In genomic region chr1:68010094-68010493, GRCh38 we compare ENCODE assay signal across 11 cellular contexts. TPM values are rescaled to one million over a fixed set of nuclear protein-coding genes. Genes with fewer than 3 reads are reported as not detected.
A peak's percentile ranks its signal among the peaks of the same experiment; 100 is the strongest.
DNase-seq lines count a peak whose midpoint lies in the region; ATAC-seq and TF ChIP-seq lines count a peak whose summit lies in the region.
"Had no signal": no experiment of that assay in that cellular context is flagged by ENCODE, and none has a peak within 500 bp of the region (broad histone marks: within the 10 kb centered on the region; RNA-seq: fewer than 3 reads in every experiment).

No MANE protein-coding gene starts in this region.

- H3K36me3 ChIP-seq in cardiac muscle cell (no peaks in the 10 kb centered on the region), uterus (no peaks in the 10 kb centered on the region), upper lobe of left lung (no peaks in the 10 kb centered on the region)

- peak; percentile 24 to 60 for DNase-seq in cardiac muscle cell (ENCODE audit: low read depth in 1 of 2, low spot score in 1 of 2)
- DNase-seq in Right ventricle myocardium inferior (ENCODE audit: missing footprints) = no peak
- peak; percentile 40 for DNase-seq in RPMI7951 (ENCODE audit: low read depth)
- peak in 1 of 2 donors; percentile 46 for DNase-seq in foreskin fibroblast
- DNase-seq in uterus = no peak
- DNase-seq in upper lobe of left lung = no peak
- DNase-seq in central memory CD4-positive, alpha-beta T cell = no peak
- DNase-seq in NCI-H2081 (lab: John Stamatoyannopoulos, UW) = no peak
- DNase-seq: activated CD4-positive, CD25-positive, alpha-beta regulatory T cell treated with anti-CD3 and anti-CD28 coated beads, Interleukin-2, amount 50 U/mL, for 72 hours; CD4-positive, alpha-beta memory T cell had no signal

- TF ChIP-seq EP300 in upper lobe of left lung (IDR thresholded peaks at IDR 0.05) = no peak

- no peak for ATAC-seq in Right ventricle myocardium inferior
- ATAC-seq in upper lobe of left lung (ENCODE audit: low FRiP score in 2 of 2) = no peak

- TF ChIP-seq CTCF in cardiac muscle cell (IDR thresholded peaks at IDR 0.05; ENCODE audit: low read depth, low read length) (peak; percentile 59), foreskin fibroblast (IDR thresholded peaks at IDR 0.05; ENCODE audit: low read depth, low read length) (peak; percentile 34), uterus (IDR thresholded peaks at IDR 0.05) (peak in 3 of 4 experiments; percentile 18 to 25 (median 20)), upper lobe of left lung (IDR thresholded peaks at IDR 0.05) (peak in 3 of 6 experiments; percentile 12 to 30 (median 28))

- H3K4me3 ChIP-seq in cardiac muscle cell (no peak overlapping the region), foreskin fibroblast (ENCODE audit: low read depth in 1 of 2, low read length in 2 of 2) (no peak overlapping the region), uterus (no peak overlapping the region), upper lobe of left lung (no peak overlapping the region)

- H3K27me3 ChIP-seq in cardiac muscle cell (no peaks in the 10 kb centered on the region), uterus (no peaks in the 10 kb centered on the region), upper lobe of left lung (no peaks in the 10 kb centered on the region)

- intact Hi-C loops in Right ventricle myocardium inferior (cut with DNase I) = loop anchor here (1.0 to 10.0 kb wide), 3 partner anchors 102 to 245 kb away; no protein-coding TSS in a partner anchor
- intact Hi-C loops in uterus (cut with DNase I; ENCODE audit: low total_unique reads) = no loop called here

- no peak for TF ChIP-seq POLR2A in uterus (IDR thresholded peaks at IDR 0.05)
- TF ChIP-seq POLR2A in upper lobe of left lung (IDR thresholded peaks at IDR 0.05) = no peak

- H3K9me3 ChIP-seq in cardiac muscle cell (ENCODE audit: low read depth) = no peaks in the 10 kb centered on the region
- H3K9me3 ChIP-seq in uterus = no peaks in the 10 kb centered on the region
- H3K9me3 ChIP-seq in upper lobe of left lung = no peaks in the 10 kb centered on the region

- H3K27ac ChIP-seq in cardiac muscle cell (no peak overlapping the region), uterus (no peak overlapping the region), upper lobe of left lung (no peak overlapping the region)

- no peaks in the 10 kb centered on the region for H3K4me1 ChIP-seq in cardiac muscle cell (ENCODE audit: low read depth)
- H3K4me1 ChIP-seq in uterus = no peaks in the 10 kb centered on the region
- no peaks in the 10 kb centered on the region for H3K4me1 ChIP-seq in upper lobe of left lung

RNA-seq across cellular contexts. Expression of gene DIRAS3, which starts 40.3 kb away (rescaled TPM):
- total RNA-seq in cardiac muscle cell (3.4 and 8.7 TPM in 2 replicates), Right ventricle myocardium inferior (23.7 TPM), uterus (1 to 10 TPM in 2 of 4 donors, under 1 TPM in 1, not detected in 1; 0.26 to 7.4 (median 3.7) TPM), upper lobe of left lung (1 to 10 TPM in 4 of 6 donors, not detected in 2; 2.0 to 2.4 (median 2.2) TPM)
- 5.0 and 12.3 TPM in 2 replicates for polyA plus RNA-seq in cardiac muscle cell
- not detected in 2 replicates for total RNA-seq in RPMI7951 (2014; rRNA removed; shearing (Covaris generic))
- total RNA-seq: CD4-positive, alpha-beta memory T cell had no signal
- polyA plus RNA-seq: CD4-positive, alpha-beta memory T cell; IgD-negative memory B cell had no signal

Comparison
In these comparisons a context has a peak if more than half of its experiments do, and no peak if none do; other contexts are left out.
1. DNase-seq: peak in cardiac muscle cell (2 of 2) and RPMI7951 (single experiment); none in Right ventricle myocardium inferior (single experiment), uterus (0 of 2), upper lobe of left lung (0 of 2), central memory CD4-positive, alpha-beta T cell (single experiment) and NCI-H2081 (0 of 2).